ENCODE assay signal across 8 cellular contexts in genomic region chr19:16587031-16588023, GRCh38. TPM values are rescaled to one million over a fixed set of nuclear protein-coding genes. Genes with fewer than 3 reads are reported as not detected.
A peak's percentile ranks its signal among the peaks of the same experiment; 100 is the strongest.
DNase-seq lines count a peak whose midpoint lies in the region; ATAC-seq and TF ChIP-seq lines count a peak whose summit lies in the region.

No MANE protein-coding gene starts in this region.

- H3K27me3 Mint-ChIP-seq in activated T-cell treated with anti-CD3 and anti-CD28 coated beads, Interleukin-2, amount 50 U/mL, for 24 hours, result no peaks in the 10 kb centered on the region
- H3K27me3 Mint-ChIP-seq in progenitor cell of endocrine pancreas, result no peaks in the 10 kb centered on the region

- peaks cover 29% of the 10 kb centered on the region for H3K36me3 Mint-ChIP-seq in activated T-cell treated with anti-CD3 and anti-CD28 coated beads, Interleukin-2, amount 50 U/mL, for 24 hours (ENCODE audit: low read depth)
- H3K36me3 Mint-ChIP-seq in progenitor cell of endocrine pancreas (ENCODE audit: insufficient read depth), result no peaks in the 10 kb centered on the region

- peak; percentile 65 for DNase-seq in EL
- peak; percentile 86 for DNase-seq in NCI-H82 (lab: John Stamatoyannopoulos, UW)
- peak; percentile 72 for DNase-seq in activated T-cell treated with anti-CD3 and anti-CD28 coated beads, Interleukin-2, amount 50 U/mL, for 24 hours
- peak; percentile 60 for DNase-seq in fibroblast of villous mesenchyme (ENCODE audit: low read depth)
- DNase-seq in progenitor cell of endocrine pancreas (ENCODE audit: low spot score, unreplicated experiment), result no peak
- DNase-seq in NCI-H774 (lab: John Stamatoyannopoulos, UW), result no peak

- H3K27me3 ChIP-seq in skeletal muscle satellite cell (ENCODE audit: control insufficient read depth, insufficient read depth, low read length), result no peaks in the 10 kb centered on the region

- no peaks in the 10 kb centered on the region for H3K9me3 Mint-ChIP-seq in activated T-cell treated with anti-CD3 and anti-CD28 coated beads, Interleukin-2, amount 50 U/mL, for 24 hours
- no peaks in the 10 kb centered on the region for H3K9me3 Mint-ChIP-seq in progenitor cell of endocrine pancreas (ENCODE audit: low read depth)

- peak overlapping the region; percentile 43 for H3K4me3 ChIP-seq in fibroblast of villous mesenchyme (ENCODE audit: low read depth, low read length)
- no peak overlapping the region for H3K4me3 ChIP-seq in skeletal muscle satellite cell (ENCODE audit: low read length)

- H3K4me1 Mint-ChIP-seq in activated T-cell treated with anti-CD3 and anti-CD28 coated beads, Interleukin-2, amount 50 U/mL, for 24 hours (ENCODE audit: low read depth), result peaks cover 92% of the 10 kb centered on the region
- peaks cover 23% of the 10 kb centered on the region for H3K4me1 Mint-ChIP-seq in progenitor cell of endocrine pancreas (ENCODE audit: low read depth)

- no peak for ATAC-seq in HG02623 (IDR thresholded peaks at IDR 0.05; ENCODE audit: unreplicated experiment)

- H3K4me1 ChIP-seq in skeletal muscle satellite cell (ENCODE audit: control insufficient read depth, insufficient read depth, low read length), result peaks cover 57% of the 10 kb centered on the region

- no peak overlapping the region for H3K9ac ChIP-seq in skeletal muscle satellite cell (ENCODE audit: low read depth, low read length)

- no peaks in the 10 kb centered on the region for H3K9me3 ChIP-seq in skeletal muscle satellite cell (replicated peaks; ENCODE audit: low read length)

- H3K27ac Mint-ChIP-seq in activated T-cell treated with anti-CD3 and anti-CD28 coated beads, Interleukin-2, amount 50 U/mL, for 24 hours, result peak overlapping the region; percentile 91
- no peak overlapping the region for H3K27ac Mint-ChIP-seq in progenitor cell of endocrine pancreas

- TF ChIP-seq CTCF in fibroblast of villous mesenchyme (IDR thresholded peaks at IDR 0.05; ENCODE audit: insufficient read depth, low read depth, low read length) (no peak), progenitor cell of endocrine pancreas (IDR thresholded peaks at IDR 0.05; ENCODE audit: unreplicated experiment) (no peak)

- no peaks in the 10 kb centered on the region for H3K36me3 ChIP-seq in skeletal muscle satellite cell (ENCODE audit: insufficient read depth, low read length)

- peak overlapping the region; percentile 19 for H3K4me2 ChIP-seq in skeletal muscle satellite cell (ENCODE audit: low read length)

- H3K4me3 Mint-ChIP-seq in activated T-cell treated with anti-CD3 and anti-CD28 coated beads, Interleukin-2, amount 50 U/mL, for 24 hours, result peak overlapping the region; percentile 84
- no peak overlapping the region for H3K4me3 Mint-ChIP-seq in progenitor cell of endocrine pancreas (ENCODE audit: low read depth)

RNA-seq across cellular contexts. Expression of gene SLC35E1, which starts 15.1 kb away (rescaled TPM):
- 32.5 and 46.2 TPM in 2 replicates for total RNA-seq in fibroblast of villous mesenchyme
- 32.2 and 39.3 TPM in 2 replicates for total RNA-seq in skeletal muscle satellite cell (2012; rRNA removed)
- total RNA-seq in progenitor cell of endocrine pancreas, result 48.5 and 49.1 TPM in 2 replicates

RNA-seq across cellular contexts. Expression of gene MED26, which starts 40.7 kb away (rescaled TPM):
- total RNA-seq in fibroblast of villous mesenchyme, result 5.2 and 7.3 TPM in 2 replicates
- 5.6 and 7.2 TPM in 2 replicates for total RNA-seq in skeletal muscle satellite cell (2012; rRNA removed)
- total RNA-seq in progenitor cell of endocrine pancreas, result 11.2 and 11.7 TPM in 2 replicates

RNA-seq across cellular contexts. Expression of gene CHERP, which starts 45.1 kb away (rescaled TPM):
- total RNA-seq in fibroblast of villous mesenchyme (6.1 and 6.5 TPM in 2 replicates), progenitor cell of endocrine pancreas (74.6 and 76.4 TPM in 2 replicates)
- total RNA-seq in skeletal muscle satellite cell (2012; rRNA removed), result 7.4 and 8.5 TPM in 2 replicates

Comparison
In these comparisons a context has a peak if more than half of its experiments do, and no peak if none do; other contexts are left out.
1. DNase-seq: peak in EL (single experiment), NCI-H82 (single experiment), activated T-cell treated with anti-CD3 and anti-CD28 coated beads, Interleukin-2, amount 50 U/mL, for 24 hours (single experiment) and fibroblast of villous mesenchyme (single experiment); none in progenitor cell of endocrine pancreas (single experiment) and NCI-H774 (single experiment).
2. RNA of gene CHERP, which starts 45.1 kb away (total RNA-seq): 74.6 to 76.4 TPM in progenitor cell of endocrine pancreas; 6.1 to 6.5 TPM in fibroblast of villous mesenchyme; every median in the first group is over 10 times any median in the second.